8 cellular contexts compared by ENCODE assay signal in genomic region chr14:22871200-22871961, GRCh38. TPM values are rescaled to one million over a fixed set of nuclear protein-coding genes. Genes with fewer than 3 reads are reported as not detected.
A peak's percentile ranks its signal among the peaks of the same experiment; 100 is the strongest.
DNase-seq lines count a peak whose midpoint lies in the region; ATAC-seq and TF ChIP-seq lines count a peak whose summit lies in the region.

TSS of gene LRP10 (plus strand) at chr14:22871740. CDS start at chr14:22872304, 564 bp downstream.

- peak within 1 kb of the TSS; percentile 82 for H3K4me3 ChIP-seq in coronary artery

- TF ChIP-seq CTCF in coronary artery (IDR thresholded peaks at IDR 0.05), result no peak

- peak; percentile 91 for DNase-seq in AG20443 (ENCODE audit: low spot score)
- peak; percentile 92 for DNase-seq in NCI-H510A (lab: John Stamatoyannopoulos, UW)
- peak; percentile 78 to 80 for DNase-seq in activated CD4-positive, alpha-beta T cell treated with anti-CD3 and anti-CD28 coated beads for 4 hours
- DNase-seq in coronary artery (ENCODE audit: low spot score), result peak; percentile 96
- peak; percentile 96 for DNase-seq in left lobe of liver (ENCODE audit: low spot score)
- peak; percentile 76 for DNase-seq in stimulated activated CD4-positive, alpha-beta T cell treated with anti-CD3 and anti-CD28 coated beads, Interleukin-2, amount 100 ng/mL, for 4 hours (ENCODE audit: low read depth)

- H3K27ac ChIP-seq in coronary artery, result peak within 1 kb of the TSS; percentile 95 to 99

- ATAC-seq in GM19035 (IDR thresholded peaks at IDR 0.05; ENCODE audit: unreplicated experiment), result peak; percentile 82
- ATAC-seq in HG03280 (IDR thresholded peaks at IDR 0.05; ENCODE audit: unreplicated experiment), result peak; percentile 79
- peak; percentile 93 for ATAC-seq in left lobe of liver

RNA-seq across cellular contexts. Expression of gene LRP10, which starts in this region (rescaled TPM):
- 34.3 TPM for total RNA-seq in left lobe of liver

Comparison
In these comparisons a context has a peak if more than half of its experiments do, and no peak if none do; other contexts are left out.
1. Peak in every context shown above with its lines: DNase-seq, ATAC-seq, H3K4me3 ChIP-seq and H3K27ac ChIP-seq.